ENCODE assay signal across 2 cellular contexts in genomic region chr2:127047054-127047453, GRCh38.
TF ChIP-seq lines count a peak whose summit lies in the region.

No MANE protein-coding gene starts in this region.

TF ChIP-seq in SK-N-SH, 30 proteins besides CTCF, POLR2A, EP300 and RAD21 (continued from another document):
- TF ChIP-seq RXRA (IDR thresholded peaks at IDR 0.05; ENCODE audit: borderline replicate concordance, low read depth) (no peak), FOXM1 (IDR thresholded peaks at IDR 0.05; ENCODE audit: low read depth) (no peak), MEF2A (IDR thresholded peaks at IDR 0.05; ENCODE audit: borderline replicate concordance, low read depth) (no peak), TEAD4 (IDR thresholded peaks at IDR 0.05; ENCODE audit: borderline replicate concordance, insufficient read depth) (no peak), EZH2phosphoT487 (IDR thresholded peaks at IDR 0.05; ENCODE audit: borderline replicate concordance, low read depth) (no peak), GATA2 (CRISPR knock-in tag; IDR thresholded peaks at IDR 0.05) (no peak), TAF1 (IDR thresholded peaks at IDR 0.05; ENCODE audit: borderline replicate concordance, low read depth, low read length) (no peak)

TF ChIP-seq in SK-N-SH treated with all-trans-retinoic acid at 6 μM for 48 hours, 23 proteins besides CTCF, POLR2A, EP300 and RAD21 (continued from another document):
- no peak for TF ChIP-seq PATZ1 (CRISPR knock-in tag; IDR thresholded peaks at IDR 0.05; ENCODE audit: borderline replicate concordance)
